27 cellular contexts compared by ENCODE assay signal in the genomic region with DNA sequence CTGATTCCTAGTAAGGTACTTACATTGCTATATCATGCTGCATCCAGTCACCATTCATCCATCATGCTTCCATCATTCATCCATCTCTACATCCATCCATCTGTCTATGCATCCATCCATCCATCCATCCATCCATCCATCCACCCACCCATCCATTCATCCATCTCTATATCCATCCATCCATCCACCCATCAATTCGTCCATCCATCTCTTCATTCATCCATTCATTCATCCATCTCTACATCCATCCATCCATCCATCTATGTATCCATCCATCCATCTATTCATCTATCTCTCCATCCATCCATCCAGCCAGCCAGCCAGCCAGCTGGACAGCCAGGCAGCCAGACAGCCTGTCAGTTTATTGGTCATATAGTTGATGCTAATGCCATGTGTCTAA.
"Had no signal": no experiment of that assay in that cellular context is flagged by ENCODE, and none has a peak within 500 bp of the region (broad histone marks: within the 10 kb centered on the region; RNA-seq: fewer than 3 reads in every experiment).

No MANE protein-coding gene starts in this region.

- FAIRE-seq: endometrium, islet of Langerhans, keratinocyte had no signal

- H3K9me3 ChIP-seq: colonic mucosa, esophagus squamous epithelium, gastrocnemius medialis, heart left ventricle, left lung, lower lobe of right lung, mucosa of descending colon had no signal

- H3K4me3 Mint-ChIP-seq: dendritic cell treated with granulocyte-macrophage colony-stimulating factor and Interleukin-4, amounts not matched to agents 40 ng/mL and 50 ng/mL, for 4 days; effector memory CD8-positive, alpha-beta T cell; endodermal cell; mesothelial cell of epicardium; naive thymus-derived CD8-positive, alpha-beta T cell had no signal

- H3K9me3 Mint-ChIP-seq: dendritic cell treated with granulocyte-macrophage colony-stimulating factor and Interleukin-4, amounts not matched to agents 40 ng/mL and 50 ng/mL, for 4 days; effector memory CD8-positive, alpha-beta T cell; endodermal cell; mesothelial cell of epicardium; naive B cell; naive thymus-derived CD8-positive, alpha-beta T cell had no signal

- H3K27me3 ChIP-seq: colonic mucosa, esophagus squamous epithelium, gastrocnemius medialis, heart left ventricle, hepatocyte, left lung had no signal

- H3K27me3 Mint-ChIP-seq: dendritic cell treated with granulocyte-macrophage colony-stimulating factor and Interleukin-4, amounts not matched to agents 40 ng/mL and 50 ng/mL, for 4 days; effector memory CD8-positive, alpha-beta T cell; naive B cell; naive thymus-derived CD8-positive, alpha-beta T cell had no signal

- H3K4me2 ChIP-seq: hepatocyte had no signal

- H3K27ac ChIP-seq: colonic mucosa, epithelial cell of prostate, esophagus squamous epithelium, gastrocnemius medialis, heart left ventricle, hepatocyte, left lung, lower lobe of right lung had no signal

- H2AFZ ChIP-seq: hepatocyte had no signal

- H3K4me3 ChIP-seq: colonic mucosa, esophagus squamous epithelium, gastrocnemius medialis, heart left ventricle, hepatocyte, left lung, lower lobe of right lung, mucosa of descending colon had no signal

- H3K27ac Mint-ChIP-seq: dendritic cell treated with granulocyte-macrophage colony-stimulating factor and Interleukin-4, amounts not matched to agents 40 ng/mL and 50 ng/mL, for 4 days; effector memory CD8-positive, alpha-beta T cell; endodermal cell; mesothelial cell of epicardium had no signal

- ATAC-seq: effector memory CD8-positive, alpha-beta T cell; esophagus mucosa; gastrocnemius medialis; heart left ventricle; left cardiac atrium; left lung; left ventricle myocardium superior; lower lobe of right lung; mucosa of descending colon; naive thymus-derived CD8-positive, alpha-beta T cell had no signal

- H3K36me3 ChIP-seq: colonic mucosa, esophagus squamous epithelium, gastrocnemius medialis, heart left ventricle, left lung, lower lobe of right lung had no signal

- H3K36me3 Mint-ChIP-seq: mesothelial cell of epicardium had no signal

- DNase-seq: colonic mucosa; cortex of kidney; effector CD8-positive, alpha-beta T cell; effector memory CD8-positive, alpha-beta T cell; endodermal cell; erythroblast; esophagus squamous epithelium; foreskin fibroblast; foreskin melanocyte; gastrocnemius medialis; heart left ventricle; left cardiac atrium; left lung; left ventricle myocardium superior; lower lobe of right lung; mesenchymal stem cell; mucosa of descending colon; naive B cell; naive thymus-derived CD8-positive, alpha-beta T cell had no signal
